In genomic region chr5:10701567-10702039, GRCh38 we compare ENCODE assay signal across 8 cellular contexts. TPM values are rescaled to one million over a fixed set of nuclear protein-coding genes. Genes with fewer than 3 reads are reported as not detected.
DNase-seq lines count a peak whose midpoint lies in the region; ATAC-seq lines count a peak whose summit lies in the region.

No MANE protein-coding gene starts in this region.

- DNase-seq in activated gamma-delta T cell treated with Interleukin-2 at 50 U/mL for 16 hours = peak; percentile 27
- DNase-seq in activated gamma-delta T cell (lab: John Stamatoyannopoulos, UW) = no peak
- DNase-seq in NCI-H2227 (lab: John Stamatoyannopoulos, UW; ENCODE audit: unreplicated experiment) = peak; percentile 65
- peak; percentile 21 for DNase-seq in activated naive CD4-positive, alpha-beta T cell treated with anti-CD3 and anti-CD28 coated beads, Interleukin-2, amount 50 U/mL, for 16 hours
- no peak for DNase-seq in right cardiac atrium
- DNase-seq in stimulated activated CD4-positive, alpha-beta T cell treated with anti-CD3 and anti-CD28 coated beads, Interleukin-2, amount 100 ng/mL, for 24 hours = peak; percentile 19 to 54
- no peak for DNase-seq in posterior vena cava (ENCODE audit: low spot score)

- intact Hi-C loops in right cardiac atrium (cut with DNase I) = loop anchor here in 1 of 4 donors (10.0 kb wide), 1 partner anchor 53 kb away; no protein-coding TSS in a partner anchor
- intact Hi-C loops in posterior vena cava (cut with DNase I) = loop anchor here (5.0 to 10.0 kb wide), 2 partner anchors 53 to 56 kb away; no protein-coding TSS in a partner anchor

- ATAC-seq in right cardiac atrium (peak; percentile 35 to 37), GM19467 (IDR thresholded peaks at IDR 0.05; ENCODE audit: unreplicated experiment) (no peak)

- H3K4me1 ChIP-seq in right cardiac atrium (ENCODE audit: control insufficient read depth, insufficient read depth, low read length) = peaks cover 8% of the 10 kb centered on the region

- H3K9me3 ChIP-seq in right cardiac atrium (ENCODE audit: control insufficient read depth, low read length) = peaks cover 5% of the 10 kb centered on the region

- H3K27me3 ChIP-seq in right cardiac atrium (ENCODE audit: control insufficient read depth, insufficient read depth) = no peaks in the 10 kb centered on the region

- no peak overlapping the region for H3K4me3 ChIP-seq in right cardiac atrium (ENCODE audit: low read length)

- WGBS in right cardiac atrium = 54% methylated on average over 6 of the region's 6 CpGs

- peak overlapping the region; percentile 79 for H3K27ac ChIP-seq in right cardiac atrium (ENCODE audit: low read length)

RNA-seq across cellular contexts. Expression of gene DAP, which starts 59.4 kb away (rescaled TPM):
- total RNA-seq in right cardiac atrium (10 to 100 TPM; 49.3 to 77.0 (median 61.5) TPM), posterior vena cava (100 to 1,000 TPM in 1 of 2 donors, 10 to 100 TPM in 1; 86.9 to 102 TPM)
- 43.2 TPM for polyA plus RNA-seq in right cardiac atrium

Comparison
In these comparisons a context has a peak if more than half of its experiments do, and no peak if none do; other contexts are left out.
1. DNase-seq: peak in activated gamma-delta T cell treated with Interleukin-2 at 50 U/mL for 16 hours (single experiment), NCI-H2227 (single experiment), activated naive CD4-positive, alpha-beta T cell treated with anti-CD3 and anti-CD28 coated beads, Interleukin-2, amount 50 U/mL, for 16 hours (single experiment) and stimulated activated CD4-positive, alpha-beta T cell treated with anti-CD3 and anti-CD28 coated beads, Interleukin-2, amount 100 ng/mL, for 24 hours (2 of 2); none in activated gamma-delta T cell (single experiment), right cardiac atrium (0 of 3) and posterior vena cava (single experiment).